Comparison of ENCODE assay signal across 7 cellular contexts in the genomic region with DNA sequence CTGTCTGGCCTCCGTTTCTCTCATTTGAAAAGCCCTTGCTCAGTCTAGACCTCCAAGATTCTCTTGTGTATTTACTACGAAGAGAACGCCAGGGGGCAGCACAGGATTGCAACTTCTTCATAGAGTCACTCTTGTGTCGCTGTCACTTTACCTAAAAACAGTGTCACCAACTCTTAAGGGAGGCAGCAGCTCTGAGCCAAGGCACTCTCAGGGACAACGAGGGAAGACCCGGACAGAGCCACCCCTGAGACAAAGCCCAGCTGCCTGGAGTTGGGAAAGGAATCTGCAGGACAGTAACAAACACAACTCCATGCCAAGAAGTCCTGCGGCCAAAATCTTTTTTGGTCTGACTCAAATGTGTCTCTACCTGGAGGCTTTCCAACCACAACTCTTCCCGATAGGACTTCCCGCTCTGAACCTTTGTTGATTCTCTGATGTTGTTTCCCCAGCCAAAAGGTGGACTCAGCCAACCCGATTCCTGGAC. TPM values are rescaled to one million over a fixed set of nuclear protein-coding genes. Genes with fewer than 3 reads are reported as not detected.
A peak's percentile ranks its signal among the peaks of the same experiment; 100 is the strongest.
DNase-seq lines count a peak whose midpoint lies in the region; ATAC-seq and TF ChIP-seq lines count a peak whose summit lies in the region.

No MANE protein-coding gene starts in this region.

- intact Hi-C loops in activated B cell treated with CpG ODN at 0.5 μM for 24 hours (cut with micrococcal nuclease): loop anchor here (1.0 to 10.0 kb wide), 11 partner anchors 11 to 899 kb away; a partner anchor contains a TSS

- no peaks in the 10 kb centered on the region for H3K9me3 Mint-ChIP-seq in activated B cell treated with CpG ODN at 0.5 μM for 24 hours

- H3K4me1 Mint-ChIP-seq in activated B cell treated with CpG ODN at 0.5 μM for 24 hours: peaks cover 37% of the 10 kb centered on the region

- H3K4me3 Mint-ChIP-seq in activated B cell treated with CpG ODN at 0.5 μM for 24 hours: no peak overlapping the region

- POLR2A ChIA-PET in activated B cell treated with CpG ODN at 0.5 μM for 24 hours (lab: Charles Lee): interaction anchor here (0.8 to 1.9 kb wide), 5 partner anchors 9 to 124 kb away, joined by 3 to 6 read pairs (median 4); a partner anchor contains a TSS

- DNase-seq in NCI-H2196 treated with DMSO at 0.1 percent for 48 hours (lab: John Stamatoyannopoulos, UW; ENCODE audit: unreplicated experiment): peak; percentile 50
- DNase-seq in activated B cell treated with CpG ODN at 0.5 μM for 24 hours: peak; percentile 54
- DNase-seq in central memory CD4-positive, alpha-beta T cell: peak; percentile 74
- peak; percentile 81 to 86 for DNase-seq in stimulated activated CD4-positive, alpha-beta T cell treated with anti-CD3 and anti-CD28 coated beads, Interleukin-2, amount 100 ng/mL, for 24 hours

- H3K27me3 Mint-ChIP-seq in activated B cell treated with CpG ODN at 0.5 μM for 24 hours: no peaks in the 10 kb centered on the region

- no peak overlapping the region for H3K27ac Mint-ChIP-seq in activated B cell treated with CpG ODN at 0.5 μM for 24 hours

- H3K36me3 Mint-ChIP-seq in activated B cell treated with CpG ODN at 0.5 μM for 24 hours (ENCODE audit: low read depth): peaks cover 5% of the 10 kb centered on the region

- ATAC-seq in GM18505 (IDR thresholded peaks at IDR 0.05; ENCODE audit: unreplicated experiment) (peak; percentile 52), HG03135 (IDR thresholded peaks at IDR 0.05; ENCODE audit: unreplicated experiment) (peak; percentile 65), activated B cell treated with CpG ODN at 0.5 μM for 24 hours (ENCODE audit: low read depth) (peak; percentile 87)

- no peaks in the 10 kb centered on the region for H3K27me3 ChIP-seq in layer of hippocampus (ENCODE audit: control insufficient read depth, insufficient read depth, low read length)

- peak overlapping the region; percentile 20 for H3K27ac ChIP-seq in layer of hippocampus (ENCODE audit: low read depth, low read length)

- CTCF ChIA-PET in activated B cell treated with CpG ODN at 0.5 μM for 24 hours (lab: Charles Lee): interaction anchor here (0.6 to 7.3 kb wide), 18 partner anchors 10 to 125 kb away, joined by 3 to 134 read pairs (median 6); a partner anchor contains a TSS

- TF ChIP-seq CTCF in activated B cell treated with CpG ODN at 0.5 μM for 24 hours (IDR thresholded peaks at IDR 0.05): peak; percentile 18

- TF ChIP-seq POLR2A in GM18505 (IDR thresholded peaks at IDR 0.05; ENCODE audit: borderline replicate concordance, extremely low read depth, insufficient read depth, insufficient read length): no peak

RNA-seq across cellular contexts. Expression of a gene that starts 9.6 kb away (rescaled TPM):
- total RNA-seq in activated B cell treated with CpG ODN at 0.5 μM for 24 hours: 58.4 and 60.5 TPM in 2 replicates

RNA-seq across cellular contexts. Expression of a gene that starts 9.9 kb away (rescaled TPM):
- 0.24 and 0.37 TPM in 2 replicates for total RNA-seq in activated B cell treated with CpG ODN at 0.5 μM for 24 hours

RNA-seq across cellular contexts. Expression of a gene that starts 43.2 kb away (rescaled TPM):
- total RNA-seq in activated B cell treated with CpG ODN at 0.5 μM for 24 hours: 2.7 and 5.0 TPM in 2 replicates

RNA-seq across cellular contexts. Expression of a gene that starts 57.6 kb away (rescaled TPM):
- total RNA-seq in activated B cell treated with CpG ODN at 0.5 μM for 24 hours: 12.7 and 12.8 TPM in 2 replicates

Comparison
In these comparisons a context has a peak if more than half of its experiments do, and no peak if none do; other contexts are left out.
1. Peak in every context shown above with its lines: DNase-seq, ATAC-seq and H3K27ac ChIP-seq.